Comparison of ENCODE assay signal across 32 cellular contexts in the genomic region with DNA sequence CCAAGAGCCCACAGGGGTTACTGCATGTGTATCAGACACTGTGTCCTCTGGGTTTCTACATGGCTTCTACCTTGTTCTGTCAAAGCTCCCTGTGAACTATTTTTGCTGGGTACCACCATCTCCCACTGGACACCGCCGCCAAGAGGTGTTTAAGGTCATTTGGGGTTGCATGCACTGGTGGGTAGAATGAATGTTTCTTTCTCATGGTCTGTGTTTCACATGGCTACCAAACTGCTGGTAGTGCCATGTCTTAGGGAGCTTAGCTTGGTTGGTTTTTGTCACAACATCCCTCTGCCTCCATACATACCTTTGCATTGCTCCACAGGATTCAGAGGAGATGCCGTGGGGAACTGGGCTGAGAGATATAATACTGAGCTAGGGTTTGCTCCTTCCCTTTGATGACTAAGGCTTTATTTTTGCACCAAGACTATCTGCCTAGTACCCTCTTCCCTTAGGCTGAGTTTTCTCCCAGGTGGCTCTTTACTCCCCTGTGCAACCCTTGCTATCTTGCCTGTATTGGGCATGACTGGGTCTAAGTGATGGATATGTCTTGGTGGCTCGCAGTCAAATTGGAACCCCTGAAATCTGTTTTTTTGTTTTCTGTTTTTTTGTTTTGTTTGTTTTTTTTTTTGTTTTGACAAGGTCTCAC.
"Had no signal": no experiment of that assay in that cellular context is flagged by ENCODE, and none has a peak within 500 bp of the region (broad histone marks: within the 10 kb centered on the region; RNA-seq: fewer than 3 reads in every experiment).

No MANE protein-coding gene starts in this region.

- ATAC-seq: activated naive CD4-positive, alpha-beta T cell treated with anti-CD3 and anti-CD28 coated beads, Interleukin-2, amount 50 U/mL, for 72 hours; activated T-cell treated with anti-CD3 and anti-CD28 coated beads, Interleukin-2, amount 50 U/mL, for 4 hours; body of pancreas; Panc1 had no signal

- H3K27me3 ChIP-seq: adrenal gland, body of pancreas, MG63 had no signal

- H3K9me3 ChIP-seq: adrenal gland, body of pancreas, MG63, SJCRH30 had no signal

- H3K4me3 ChIP-seq: adrenal gland, body of pancreas, MG63, SJCRH30, SK-N-MC had no signal

- H3K36me3 ChIP-seq: adrenal gland, MG63, SJCRH30 had no signal

- H3K4me1 ChIP-seq: adrenal gland, body of pancreas had no signal

- H3K27ac ChIP-seq: adrenal gland, body of pancreas, SJCRH30, SK-N-MC had no signal

- FAIRE-seq: astrocyte, bronchial epithelial cell had no signal

- DNase-seq: activated B cell treated with CpG ODN at 0.5 μM for 24 hours; activated CD4-positive, alpha-beta memory T cell treated with anti-CD3 and anti-CD28 coated beads for 36 hours; activated CD4-positive, alpha-beta T cell treated with anti-CD3 and anti-CD28 coated beads for 4 hours; activated CD4-positive, alpha-beta T cell treated with anti-CD3 and anti-CD28 coated beads, Interleukin-2, amount 50 U/mL, for 1 hour; activated CD4-positive, CD25-positive, alpha-beta regulatory T cell treated with anti-CD3 and anti-CD28 coated beads, Interleukin-2, amount 50 U/mL, for 72 hours; activated CD8-positive, alpha-beta memory T cell treated with anti-CD3 and anti-CD28 coated beads, Interleukin-2, amount 50 U/mL, for 4 hours; activated gamma-delta T cell treated with Interleukin-2 at 50 U/mL for 16 hours; activated naive CD4-positive, alpha-beta T cell treated with anti-CD3 and anti-CD28 coated beads for 36 hours; activated T-cell treated with anti-CD3 and anti-CD28 coated beads for 4 hours; activated T-cell treated with anti-CD3 and anti-CD28 coated beads, Interleukin-2, amount 50 U/mL, for 4 hours; adrenal gland; body of pancreas; caudate nucleus; Kasumi-1; MG63; NCI-H1048; NCI-H1105 treated with DMSO at 0.1 percent for 48 hours; NCI-H1436; NCI-H1694; NCI-H1930; NCI-H2081 treated with DMSO at 0.1 percent for 48 hours; NCI-H226; NCI-H446 treated with DMSO at 0.1 percent for 48 hours; NCI-H524 treated with DMSO at 0.1 percent for 48 hours; SHP77; SJCRH30; T1000 had no signal
